In genomic region chr7:27157717-27158431, GRCh38 we compare ENCODE assay signal across 8 cellular contexts.
DNase-seq lines count a peak whose midpoint lies in the region; ATAC-seq lines count a peak whose summit lies in the region.
"Had no signal": no experiment of that assay in that cellular context is flagged by ENCODE, and none has a peak within 500 bp of the region (broad histone marks: within the 10 kb centered on the region; RNA-seq: fewer than 3 reads in every experiment).

No MANE protein-coding gene starts in this region.

- peaks cover 23 to 59% of the 10 kb centered on the region in 2 donors for H3K4me1 Mint-ChIP-seq in stimulated activated naive B cell treated with anti-CD40 and anti-IgM and Interleukin-4, amounts not matched to agents 10 μg/mL and 1 μg/mL and 100 μg/mL, for 72 hours

- H3K9me3 ChIP-seq in iPS-15b (ENCODE audit: control insufficient read depth, insufficient read depth, low read length) = no peaks in the 10 kb centered on the region

- no peaks in the 10 kb centered on the region for H3K4me1 ChIP-seq in iPS-15b (ENCODE audit: control insufficient read depth, insufficient read depth, low read length)

- peak overlapping the region; percentile 91 for H3K27ac Mint-ChIP-seq in stimulated activated naive B cell treated with anti-CD40 and anti-IgM and Interleukin-4, amounts not matched to agents 10 μg/mL and 1 μg/mL and 100 μg/mL, for 72 hours
- H3K27ac Mint-ChIP-seq: dendritic cell treated with granulocyte-macrophage colony-stimulating factor and Interleukin-4, amounts not matched to agents 40 ng/mL and 50 ng/mL, for 4 days had no signal

- H3K4me3 Mint-ChIP-seq in stimulated activated naive B cell treated with anti-CD40 and anti-IgM and Interleukin-4, amounts not matched to agents 10 μg/mL and 1 μg/mL and 100 μg/mL, for 72 hours = peak overlapping the region in 1 of 2 donors; percentile 68

- no peaks in the 10 kb centered on the region for H3K36me3 ChIP-seq in iPS-15b (ENCODE audit: control insufficient read depth, insufficient read depth, low read length)

- H3K4me3 ChIP-seq in iPS-15b (ENCODE audit: low read depth, low read length) = peak overlapping the region; percentile 30

- peaks cover 2 to 19% of the 10 kb centered on the region in 2 donors for H3K36me3 Mint-ChIP-seq in stimulated activated naive B cell treated with anti-CD40 and anti-IgM and Interleukin-4, amounts not matched to agents 10 μg/mL and 1 μg/mL and 100 μg/mL, for 72 hours

- peaks cover 97% of the 10 kb centered on the region for H3K27me3 ChIP-seq in iPS-15b (ENCODE audit: control insufficient read depth, insufficient read depth, low read length)

- H3K9ac ChIP-seq in iPS-15b (ENCODE audit: low read depth, low read length) = no peak overlapping the region

- peak; percentile 41 for DNase-seq in activated effector memory CD4-positive, alpha-beta T cell treated with anti-CD3 and anti-CD28 coated beads, Interleukin-2, amount 50 U/mL, for 16 hours
- DNase-seq in activated effector memory CD4-positive, alpha-beta T cell treated with Interleukin-2 at 50 U/mL for 16 hours = no peak
- DNase-seq in stimulated activated naive B cell treated with anti-CD40 and anti-IgM and Interleukin-4, amounts not matched to agents 10 μg/mL and 1 μg/mL and 100 μg/mL, for 72 hours = no peak
- DNase-seq in NCI-H1417 treated with DMSO at 0.1 percent for 48 hours (lab: John Stamatoyannopoulos, UW) = no peak
- DNase-seq: NCI-H2171 treated with DMSO at 0.1 percent for 48 hours had no signal

- peaks cover 67 to 88% of the 10 kb centered on the region in 2 donors for H3K27me3 Mint-ChIP-seq in stimulated activated naive B cell treated with anti-CD40 and anti-IgM and Interleukin-4, amounts not matched to agents 10 μg/mL and 1 μg/mL and 100 μg/mL, for 72 hours

- ATAC-seq in stimulated activated naive B cell treated with anti-CD40 and anti-IgM and Interleukin-4, amounts not matched to agents 10 μg/mL and 1 μg/mL and 100 μg/mL, for 72 hours (replicated peaks) = no peak
- ATAC-seq in HG03039 (IDR thresholded peaks at IDR 0.05; ENCODE audit: unreplicated experiment) = no peak

- H3K9me3 Mint-ChIP-seq in stimulated activated naive B cell treated with anti-CD40 and anti-IgM and Interleukin-4, amounts not matched to agents 10 μg/mL and 1 μg/mL and 100 μg/mL, for 72 hours = peaks cover 2 to 3% of the 10 kb centered on the region in 2 donors
- H3K9me3 Mint-ChIP-seq: dendritic cell treated with granulocyte-macrophage colony-stimulating factor and Interleukin-4, amounts not matched to agents 40 ng/mL and 50 ng/mL, for 4 days had no signal
